25 cellular contexts compared by ENCODE assay signal in genomic region chr2:128219891-128220290, GRCh38.
DNase-seq lines count a peak whose midpoint lies in the region; ATAC-seq, FAIRE-seq and TF ChIP-seq lines count a peak whose summit lies in the region.
"Had no signal": no experiment of that assay in that cellular context is flagged by ENCODE, and none has a peak within 500 bp of the region (broad histone marks: within the 10 kb centered on the region; RNA-seq: fewer than 3 reads in every experiment).

No MANE protein-coding gene starts in this region.

- CTCF ChIA-PET in activated CD8-positive, alpha-beta memory T cell treated with anti-CD3 and anti-CD28 coated beads, Interleukin-2, amount 10 ng/mL, durations not matched to agents 7 days and 5 days (lab: Charles Lee): interaction anchor here (0.7 kb wide), 1 partner anchor 14 kb away, joined by 3 read pairs; no protein-coding TSS in a partner anchor

- H3K4me1 ChIP-seq in GM23248 (ENCODE audit: insufficient read depth): no peaks in the 10 kb centered on the region
- H3K4me1 ChIP-seq: SJCRH30 had no signal

- no peak for ATAC-seq in activated CD8-positive, alpha-beta memory T cell treated with anti-CD3 and anti-CD28 coated beads, Interleukin-2, amount 10 ng/mL, durations not matched to agents 7 days and 5 days
- ATAC-seq: Right ventricle myocardium inferior, SK-N-SH treated with all-trans-retinoic acid at 6 μM for 48 hours had no signal

- TF ChIP-seq CTCF in 22Rv1 (IDR thresholded peaks at IDR 0.05) (no peak), choroid plexus epithelial cell (conservative IDR thresholded peaks at IDR 0.05; ENCODE audit: low read depth, low read length) (no peak)

- no peak overlapping the region for H3K9ac ChIP-seq in GM23248

- H3K27ac ChIP-seq in 22Rv1 (peak overlapping the region; percentile 18; the same call in 1 of the 2 replicates), GM23248 (no peak overlapping the region)
- H3K27ac ChIP-seq: PC-9, SJCRH30 had no signal

- no peak overlapping the region for H3K27ac Mint-ChIP-seq in activated CD8-positive, alpha-beta memory T cell treated with anti-CD3 and anti-CD28 coated beads, Interleukin-2, amount 10 ng/mL, durations not matched to agents 7 days and 5 days
- H3K27ac Mint-ChIP-seq: CD4-positive, alpha-beta memory T cell had no signal

- H3K79me2 ChIP-seq in GM23248 (ENCODE audit: insufficient read depth): no peaks in the 10 kb centered on the region

- H3K9me2 ChIP-seq in GM23248 (ENCODE audit: insufficient read depth): no peaks in the 10 kb centered on the region

- no peak overlapping the region for H3K4me3 Mint-ChIP-seq in activated CD8-positive, alpha-beta memory T cell treated with anti-CD3 and anti-CD28 coated beads, Interleukin-2, amount 10 ng/mL, durations not matched to agents 7 days and 5 days
- H3K4me3 Mint-ChIP-seq: CD4-positive, alpha-beta memory T cell had no signal

- H3K4me1 Mint-ChIP-seq in activated CD8-positive, alpha-beta memory T cell treated with anti-CD3 and anti-CD28 coated beads, Interleukin-2, amount 10 ng/mL, durations not matched to agents 7 days and 5 days: peaks cover 4% of the 10 kb centered on the region

- no peak overlapping the region for H2AFZ ChIP-seq in GM23248
- H2AFZ ChIP-seq: PC-9 had no signal

- H3K36me3 Mint-ChIP-seq in activated CD8-positive, alpha-beta memory T cell treated with anti-CD3 and anti-CD28 coated beads, Interleukin-2, amount 10 ng/mL, durations not matched to agents 7 days and 5 days: no peaks in the 10 kb centered on the region
- H3K36me3 Mint-ChIP-seq: CD4-positive, alpha-beta memory T cell had no signal

- H3K4me2 ChIP-seq in GM23248 (ENCODE audit: unreplicated experiment): no peak overlapping the region
- H3K4me2 ChIP-seq: PC-9 had no signal

- no peaks in the 10 kb centered on the region for H3K36me3 ChIP-seq in GM23248 (ENCODE audit: low read depth)
- H3K36me3 ChIP-seq: SJCRH30 had no signal

- no peaks in the 10 kb centered on the region for H3K9me3 ChIP-seq in GM23248 (ENCODE audit: low read depth)
- H3K9me3 ChIP-seq: SJCRH30 had no signal

- no peaks in the 10 kb centered on the region for H4K20me1 ChIP-seq in GM23248 (ENCODE audit: insufficient read depth)

- H3K27me3 ChIP-seq in GM23248 (replicated peaks; ENCODE audit: insufficient read depth): no peaks in the 10 kb centered on the region
- H3K27me3 ChIP-seq: SJCRH30 had no signal

- DNase-seq in GM23248 (peak; percentile 6), choroid plexus epithelial cell (ENCODE audit: low read depth) (peak; percentile 34), pons (ENCODE audit: low spot score) (peak; percentile 35), urothelium cell line (ENCODE audit: low spot score) (no peak)
- no peak for DNase-seq in activated CD8-positive, alpha-beta memory T cell treated with anti-CD3 and anti-CD28 coated beads for 24 hours
- DNase-seq in activated CD8-positive, alpha-beta memory T cell treated with anti-CD3 and anti-CD28 coated beads, Interleukin-2, amount 10 ng/mL, durations not matched to agents 7 days and 5 days: no peak
- DNase-seq: AML-193; CD4-positive, alpha-beta memory T cell; COR-L47; DND-41; H7; Kasumi-1; NCI-H1092 treated with DMSO at 0.1 percent for 48 hours; NCI-H1436; NCI-H187; NCI-H2081 treated with DMSO at 0.1 percent for 48 hours; NCI-H2171 treated with DMSO at 0.1 percent for 48 hours; NCI-H524 treated with DMSO at 0.1 percent for 48 hours; NCI-H82; NK-92 treated with Interleukin-12 subunit alpha and Interleukin-12 subunit beta, amount 100 ng/mL, for 24 hours; PC-9; SJCRH30 had no signal

- no peaks in the 10 kb centered on the region for H3K27me3 Mint-ChIP-seq in activated CD8-positive, alpha-beta memory T cell treated with anti-CD3 and anti-CD28 coated beads, Interleukin-2, amount 10 ng/mL, durations not matched to agents 7 days and 5 days

- WGBS in GM23248 (ENCODE audit: low coverage in 1 of 2, low lambda C conversion rate in 2 of 2, missing lambda C conversion rate in 2 of 2), 2 experiments: 23 to 26% methylated on average over 8 of the region's 8 CpGs

- in situ Hi-C loops in GM23248 (cut with MboI): no loop called here

- H3F3A ChIP-seq in GM23248 (ENCODE audit: insufficient read depth): no peaks in the 10 kb centered on the region

- H3K4me3 ChIP-seq in GM23248 (no peak overlapping the region), choroid plexus epithelial cell (ENCODE audit: low read depth, low read length) (peak overlapping the region; percentile 41)
- H3K4me3 ChIP-seq: PC-9, SJCRH30 had no signal

- FAIRE-seq in urothelium cell line (lab: Jason Lieb, UNC): no peak

- no peaks in the 10 kb centered on the region for H3K9me3 Mint-ChIP-seq in activated CD8-positive, alpha-beta memory T cell treated with anti-CD3 and anti-CD28 coated beads, Interleukin-2, amount 10 ng/mL, durations not matched to agents 7 days and 5 days (ENCODE audit: low read depth)
- H3K9me3 Mint-ChIP-seq: CD4-positive, alpha-beta memory T cell had no signal

Comparison
In these comparisons a context has a peak if more than half of its experiments do, and no peak if none do; other contexts are left out.
1. DNase-seq: peak in GM23248 (single experiment), choroid plexus epithelial cell (single experiment) and pons (single experiment); none in activated CD8-positive, alpha-beta memory T cell treated with anti-CD3 and anti-CD28 coated beads for 24 hours (single experiment), urothelium cell line (single experiment) and activated CD8-positive, alpha-beta memory T cell treated with anti-CD3 and anti-CD28 coated beads, Interleukin-2, amount 10 ng/mL, durations not matched to agents 7 days and 5 days (single experiment).